ENCODE assay signal across 17 cellular contexts in the genomic region with DNA sequence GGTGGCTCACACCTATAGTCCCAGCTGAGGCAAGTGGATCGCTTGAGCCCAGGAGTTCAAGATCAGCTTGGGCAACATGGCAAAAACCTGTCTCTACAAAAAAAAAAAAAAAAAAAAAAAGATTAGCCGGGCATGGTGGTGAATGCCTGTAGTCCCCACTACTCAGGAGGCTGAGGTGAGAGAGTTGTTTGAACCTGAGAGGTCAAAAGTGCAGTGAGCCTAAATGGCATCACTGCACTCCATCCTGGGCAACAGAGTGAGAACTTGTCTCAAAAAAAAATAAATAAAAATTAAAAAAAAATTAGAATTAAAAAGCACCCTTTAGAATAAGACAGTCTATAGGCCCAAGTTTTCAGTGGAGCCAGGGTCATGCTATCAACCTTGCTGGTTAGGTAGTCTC.
DNase-seq lines count a peak whose midpoint lies in the region; ATAC-seq, FAIRE-seq and TF ChIP-seq lines count a peak whose summit lies in the region.
"Had no signal": no experiment of that assay in that cellular context is flagged by ENCODE, and none has a peak within 500 bp of the region (broad histone marks: within the 10 kb centered on the region; RNA-seq: fewer than 3 reads in every experiment).

No MANE protein-coding gene starts in this region.

- H3K4me3 Mint-ChIP-seq in Calu3 (ENCODE audit: low read depth, unreplicated experiment) = no peak overlapping the region

- peak overlapping the region; percentile 33 to 80; a peak in 3 of 4 replicates for H4K8ac ChIP-seq in IMR-90 (ENCODE audit: low read depth in 2 of 2, low read length in 2 of 2)

- H3K27ac ChIP-seq in IMR-90 (ENCODE audit: insufficient read depth, low read length) = peak overlapping the region; percentile 81
- H3K27ac ChIP-seq in GM12878 (ENCODE audit: control insufficient read depth, insufficient read depth) = peak overlapping the region; percentile 76
- H3K27ac ChIP-seq in stomach = no peak overlapping the region
- H3K27ac ChIP-seq: HL-60, left ventricle myocardium inferior, Peyer's patch, transverse colon had no signal

- SMC1A ChIA-PET in GM12878 (lab: Charles Lee; ENCODE audit: uncharacterized antibody, unreplicated experiment) = interaction anchor here (0.6 to 3.8 kb wide), 24 partner anchors 9 to 171 kb away, joined by 3 to 23 read pairs (median 4); no protein-coding TSS in a partner anchor

- no peak overlapping the region for H3K4me3 ChIP-seq in IMR-90 (ENCODE audit: insufficient read depth, low read depth, low read length)
- no peak overlapping the region for H3K4me3 ChIP-seq in GM12878
- no peak overlapping the region for H3K4me3 ChIP-seq in stomach
- H3K4me3 ChIP-seq: left ventricle myocardium inferior, Peyer's patch, transverse colon had no signal

- WGBS in IMR-90 (ENCODE audit: extremely low coverage in 2 of 2, insufficient read length in 1 of 2), 2 experiments = no CpG with 5 or more reads among the region's 2 CpGs
- 0% methylated on average over 1 of the region's 2 CpGs for WGBS in GM12878 (ENCODE audit: insufficient coverage, insufficient replicate concordance, low lambda C conversion rate, missing lambda C conversion rate)
- WGBS in stomach, 5 donors = 86 to 100% (median 98%) methylated on average over 2 of the region's 2 CpGs

- no peaks in the 10 kb centered on the region for H3K9me3 ChIP-seq in IMR-90 (ENCODE audit: control insufficient read depth, insufficient read depth, low read length)
- H3K9me3 ChIP-seq in GM12878 (replicated peaks; ENCODE audit: control insufficient read depth, insufficient read depth, low read length) = no peaks in the 10 kb centered on the region
- no peaks in the 10 kb centered on the region for H3K9me3 ChIP-seq in stomach
- H3K9me3 ChIP-seq: left ventricle myocardium inferior, Peyer's patch, transverse colon had no signal

- H4K5ac ChIP-seq in IMR-90 (ENCODE audit: low read depth, low read length) = peak overlapping the region; percentile 85

- H2AK9ac ChIP-seq in IMR-90 (replicated peaks; ENCODE audit: low read depth, low read length, poor library complexity) = no peak overlapping the region

- peak overlapping the region; percentile 13; the same call in 1 of the 2 replicates for H3K4me2 ChIP-seq in IMR-90 (ENCODE audit: low read depth, low read length)
- H3K4me2 ChIP-seq in GM12878 (ENCODE audit: control insufficient read depth, insufficient read depth) = no peak overlapping the region

- in situ Hi-C loops in IMR-90 (cut with MboI; ENCODE audit: low sequenced_read_pairs) = no loop called here
- in situ Hi-C loops in GM12878 (cut with MboI) = loop anchor here (5.0 kb wide), 2 partner anchors 65 to 130 kb away; no protein-coding TSS in a partner anchor

- peak overlapping the region; percentile 97; the same call in 2 of the 3 replicates for H2BK15ac ChIP-seq in IMR-90 (ENCODE audit: low read depth, low read length)

- H3K36me3 ChIP-seq in IMR-90 (ENCODE audit: control insufficient read depth, insufficient read depth, low read length) = no peaks in the 10 kb centered on the region
- no peaks in the 10 kb centered on the region for H3K36me3 ChIP-seq in GM12878 (ENCODE audit: control insufficient read depth in 2 of 2, insufficient read depth in 2 of 2, low read length in 1 of 2)
- H3K36me3 ChIP-seq in stomach = no peaks in the 10 kb centered on the region
- H3K36me3 ChIP-seq: left ventricle myocardium inferior, Peyer's patch, transverse colon had no signal

- no peak for TF ChIP-seq EP300 in GM12878 (IDR thresholded peaks at IDR 0.05; ENCODE audit: borderline replicate concordance in 1 of 2, control insufficient read depth in 1 of 2, low read depth in 2 of 2, low read length in 2 of 2)
- TF ChIP-seq EP300 in stomach (IDR thresholded peaks at IDR 0.05) = no peak

- no peak for TF ChIP-seq POLR2A in IMR-90 (IDR thresholded peaks at IDR 0.05; ENCODE audit: low read depth, low read length)
- no peak for TF ChIP-seq POLR2A in GM12878 (IDR thresholded peaks at IDR 0.05; ENCODE audit: low read depth, low read length)
- TF ChIP-seq POLR2A in stomach (IDR thresholded peaks at IDR 0.05) = no peak

- H3K36me3 Mint-ChIP-seq in Calu3 (ENCODE audit: insufficient read depth, unreplicated experiment) = peaks cover 13% of the 10 kb centered on the region
- H3K36me3 Mint-ChIP-seq: T-cell had no signal

- H3K9me3 Mint-ChIP-seq in Calu3 (ENCODE audit: low read depth, unreplicated experiment) = no peaks in the 10 kb centered on the region
- H3K9me3 Mint-ChIP-seq: T-cell had no signal

- TF ChIP-seq RAD21 in IMR-90 (IDR thresholded peaks at IDR 0.05; ENCODE audit: low read length) = no peak
- TF ChIP-seq RAD21 in GM12878 (IDR thresholded peaks at IDR 0.05; ENCODE audit: insufficient read depth, low read depth, low read length) = no peak

- POLR2A ChIA-PET in IMR-90 (lab: Charles Lee; ENCODE audit: unreplicated experiment) = interaction anchor here (0.6 to 1.0 kb wide), 2 partner anchors 127 to 163 kb away, joined by 4 to 5 read pairs; partner anchors contain the start of gene CD44
- POLR2A ChIA-PET in GM12878 (lab: Charles Lee) = interaction anchor here (0.7 kb wide), 3 partner anchors 13 to 153 kb away, joined by 3 to 6 read pairs (median 3); no protein-coding TSS in a partner anchor

- peaks cover 88% of the 10 kb centered on the region for H3K4me1 Mint-ChIP-seq in Calu3 (ENCODE audit: low read depth, unreplicated experiment)

- CTCF ChIA-PET in Calu3 (lab: Charles Lee) = interaction anchor here (1.0 kb wide), 1 partner anchor 9 kb away, joined by 5 read pairs; no protein-coding TSS in a partner anchor
- CTCF ChIA-PET in IMR-90 (lab: Yijun Ruan, JAX) = no interaction called here
- CTCF ChIA-PET in GM12878 (lab: Yijun Ruan, JAX) = interaction anchor here (0.9 to 1.4 kb wide), 3 partner anchors 85 to 226 kb away, joined by 3 read pairs; no protein-coding TSS in a partner anchor

- no peaks in the 10 kb centered on the region for H3K27me3 Mint-ChIP-seq in Calu3 (ENCODE audit: unreplicated experiment)
- H3K27me3 Mint-ChIP-seq: T-cell had no signal

- H2BK120ac ChIP-seq in IMR-90 (ENCODE audit: low read depth, low read length) = peak overlapping the region; percentile 90

- H3K4ac ChIP-seq in IMR-90 (ENCODE audit: low read depth, low read length) = peak overlapping the region; percentile 79

- H3K18ac ChIP-seq in IMR-90 (ENCODE audit: low read depth, low read length) = peak overlapping the region; percentile 90

- H2BK5ac ChIP-seq in IMR-90 (ENCODE audit: low read depth, low read length, poor library complexity, severe bottlenecking) = peak overlapping the region; percentile 74

- intact Hi-C loops in Calu3 (cut with micrococcal nuclease; ENCODE audit: unreplicated experiment) (no loop called here), IMR-90 (cut with micrococcal nuclease) (loop anchor here (5.0 kb wide), 2 partner anchors 70 to 130 kb away; no protein-coding TSS in a partner anchor), GM12878 (cut with micrococcal nuclease; ENCODE audit: unreplicated experiment) (loop anchor here (1.0 to 2.0 kb wide), 3 partner anchors 24 to 115 kb away; no protein-coding TSS in a partner anchor), stomach (cut with DNase I; ENCODE audit: low total_unique reads) (no loop called here)

- H2AK5ac ChIP-seq in IMR-90 (ENCODE audit: low read depth, low read length) = peak overlapping the region; percentile 99

- H3K56ac ChIP-seq in IMR-90 (ENCODE audit: extremely low read depth, insufficient read depth, low read length) = no peak overlapping the region

- H4K20me1 ChIP-seq in IMR-90 (ENCODE audit: insufficient read depth, low read length) = no peaks in the 10 kb centered on the region
- no peaks in the 10 kb centered on the region for H4K20me1 ChIP-seq in GM12878 (ENCODE audit: control insufficient read depth, insufficient read depth)

- H3K27ac Mint-ChIP-seq in Calu3 (ENCODE audit: unreplicated experiment) = peak overlapping the region; percentile 93

- peak overlapping the region; percentile 98 for H2BK20ac ChIP-seq in IMR-90 (ENCODE audit: low read depth, low read length)

- H3K79me2 ChIP-seq in GM12878 (ENCODE audit: control insufficient read depth, insufficient read depth, low read length) = no peaks in the 10 kb centered on the region

- TF ChIP-seq CTCF in Calu3 (IDR thresholded peaks at IDR 0.05; ENCODE audit: unreplicated experiment) = no peak
- TF ChIP-seq CTCF in IMR-90 (conservative IDR thresholded peaks at IDR 0.05; ENCODE audit: low read depth, low read length) = no peak
- TF ChIP-seq CTCF in GM12878 (IDR thresholded peaks at IDR 0.05 in 2 of 3, conservative IDR thresholded peaks at IDR 0.05 in 1 of 3; ENCODE audit: control insufficient read depth in 2 of 3, extremely low read depth in 1 of 3, insufficient read depth in 1 of 3, low read depth in 3 of 3, low read length in 3 of 3) = no peak
- no peak for TF ChIP-seq CTCF in stomach (IDR thresholded peaks at IDR 0.05)

- peak overlapping the region; percentile 67; the same call in 1 of the 2 replicates for H3K14ac ChIP-seq in IMR-90 (replicated peaks; ENCODE audit: low read depth, low read length)

- peak overlapping the region; percentile 79; the same call in 1 of the 2 replicates for H3K23ac ChIP-seq in IMR-90 (ENCODE audit: low read depth, low read length)

- ATAC-seq in GM19455 (IDR thresholded peaks at IDR 0.05; ENCODE audit: unreplicated experiment) (peak; percentile 2), IMR-90 (ENCODE audit: low read depth) (no peak), GM12878 (peak; percentile 28), left lobe of liver (no peak), HG03469 (IDR thresholded peaks at IDR 0.05; ENCODE audit: unreplicated experiment) (no peak)

- H3K27me3 ChIP-seq in IMR-90 (ENCODE audit: control insufficient read depth, insufficient read depth, low read length) (no peaks in the 10 kb centered on the region), GM12878 (replicated peaks in 1 of 2; ENCODE audit: control insufficient read depth in 2 of 2, insufficient read depth in 2 of 2, low read length in 1 of 2) (no peaks in the 10 kb centered on the region), stomach (no peaks in the 10 kb centered on the region)
- H3K27me3 ChIP-seq: Peyer's patch, transverse colon had no signal

- H3K4me1 ChIP-seq in IMR-90 (ENCODE audit: control insufficient read depth, insufficient read depth, low read length) (peaks cover 30% of the 10 kb centered on the region), GM12878 (ENCODE audit: control insufficient read depth, insufficient read depth, low read length) (peaks cover 29% of the 10 kb centered on the region), stomach (peaks cover 3 to 58% (median 26%) of the 10 kb centered on the region in 4 donors)

- H3K9me1 ChIP-seq in IMR-90 (ENCODE audit: insufficient read depth, low read length) = peaks cover 24% of the 10 kb centered on the region

- peak overlapping the region; percentile 91 for H4K91ac ChIP-seq in IMR-90 (ENCODE audit: insufficient read depth, low read depth, low read length)

- BruUV-seq in Calu3 (replicated peaks; lab: Mats Ljungman, UMichigan) (no TSS peak), IMR-90 (replicated peaks; lab: Mats Ljungman, UMichigan) (no TSS peak), GM12878 (replicated peaks; lab: Mats Ljungman, UMichigan) (no TSS peak)

- dilution Hi-C loops in IMR-90 (cut with HindIII; ENCODE audit: low sequenced_read_pairs, unreplicated experiment) = no loop called here

- H3K9ac ChIP-seq in IMR-90 (ENCODE audit: low read depth, low read length) (no peak overlapping the region), GM12878 (ENCODE audit: control insufficient read depth, insufficient read depth, low read length) (no peak overlapping the region; the same call in 1 of the 2 replicates)

- FAIRE-seq in GM12878 (lab: Jason Lieb, UNC) = no peak

- DNase-seq in Calu3 (no peak), IMR-90 (no peak), GM12878 (ENCODE audit: low read depth, low spot score) (no peak), left lobe of liver (ENCODE audit: low spot score) (no peak), islet precursor cell (no peak), stomach (no peak)
- DNase-seq: activated effector memory CD4-positive, alpha-beta T cell treated with Interleukin-2 at 50 U/mL for 16 hours; effector CD8-positive, alpha-beta T cell; left ventricle myocardium inferior; NCI-H1694 treated with DMSO at 0.1 percent for 48 hours; NCI-H446 treated with DMSO at 0.1 percent for 48 hours; Peyer's patch; transverse colon had no signal

- H3K79me1 ChIP-seq in IMR-90 (ENCODE audit: low read depth in 1 of 2, low read length in 2 of 2) = peaks cover 8 to 37% of the 10 kb centered on the region in 2 experiments; a peak in 2 of 4 replicates

- H2AFZ ChIP-seq in IMR-90 (replicated peaks; ENCODE audit: low read length, poor library complexity) (no peak overlapping the region), GM12878 (ENCODE audit: control insufficient read depth, low read depth, low read length) (no peak overlapping the region)

- RAD21 ChIA-PET in GM12878 (lab: Charles Lee; ENCODE audit: unreplicated experiment) = interaction anchor here (0.5 to 3.7 kb wide), 14 partner anchors 18 to 294 kb away, joined by 3 to 20 read pairs (median 4); no protein-coding TSS in a partner anchor

Comparison
In these comparisons a context has a peak if more than half of its experiments do, and no peak if none do; other contexts are left out.
1. ATAC-seq: peak in GM19455 (single experiment) and GM12878 (single experiment); none in IMR-90 (single experiment), left lobe of liver (single experiment) and HG03469 (single experiment).
2. H3K27ac ChIP-seq: peak in IMR-90 (single experiment) and GM12878 (single experiment); none in stomach (0 of 5).
3. intact Hi-C loops: an anchor here in IMR-90 (5.0 kb wide) and GM12878 (1.0 to 2.0 kb wide); none called in Calu3 and stomach.